ENCODE assay signal across 10 cellular contexts in genomic region chr5:157025093-157025698, GRCh38.
A peak's percentile ranks its signal among the peaks of the same experiment; 100 is the strongest.
DNase-seq lines count a peak whose midpoint lies in the region; ATAC-seq and TF ChIP-seq lines count a peak whose summit lies in the region.
"Had no signal": no experiment of that assay in that cellular context is flagged by ENCODE, and none has a peak within 500 bp of the region (broad histone marks: within the 10 kb centered on the region; RNA-seq: fewer than 3 reads in every experiment).

No MANE protein-coding gene starts in this region.

- DNase-seq in GM10266 (ENCODE audit: extremely low spot score) = peak; percentile 30
- DNase-seq in activated T-cell treated with anti-CD3 and anti-CD28 coated beads for 4 hours = peak; percentile 24
- DNase-seq in stimulated activated CD4-positive, alpha-beta T cell treated with anti-CD3 and anti-CD28 coated beads, Interleukin-12 subunit alpha, Interleukin-12 subunit beta, amount 100 ng/mL, for 24 hours (ENCODE audit: low read depth in 2 of 2) = peak; percentile 26 to 60
- DNase-seq in NCI-H1048 (lab: John Stamatoyannopoulos, UW) = no peak
- no peak for DNase-seq in HK-2 (ENCODE audit: unreplicated experiment)
- DNase-seq in AG08396 (ENCODE audit: low spot score) = no peak
- DNase-seq: BE2C, NCI-H1105 treated with DMSO at 0.1 percent for 48 hours had no signal

- ATAC-seq in HG02852 (IDR thresholded peaks at IDR 0.05; ENCODE audit: unreplicated experiment) (peak; percentile 36), HG03439 (IDR thresholded peaks at IDR 0.05; ENCODE audit: unreplicated experiment) (no peak)

- TF ChIP-seq CTCF in GM10266 (IDR thresholded peaks at IDR 0.05; ENCODE audit: control insufficient read depth, insufficient read depth, low read depth, missing control alignments) = peak; percentile 12

Comparison
In these comparisons a context has a peak if more than half of its experiments do, and no peak if none do; other contexts are left out.
1. DNase-seq: peak in GM10266 (single experiment), activated T-cell treated with anti-CD3 and anti-CD28 coated beads for 4 hours (single experiment) and stimulated activated CD4-positive, alpha-beta T cell treated with anti-CD3 and anti-CD28 coated beads, Interleukin-12 subunit alpha, Interleukin-12 subunit beta, amount 100 ng/mL, for 24 hours (2 of 2); none in NCI-H1048 (single experiment), HK-2 (single experiment) and AG08396 (single experiment).